ENCODE assay signal across 17 cellular contexts in genomic region chrX:134734343-134735001, GRCh38.
DNase-seq lines count a peak whose midpoint lies in the region; ATAC-seq and TF ChIP-seq lines count a peak whose summit lies in the region.
"Had no signal": no experiment of that assay in that cellular context is flagged by ENCODE, and none has a peak within 500 bp of the region (broad histone marks: within the 10 kb centered on the region; RNA-seq: fewer than 3 reads in every experiment).

No MANE protein-coding gene starts in this region.

- H3K36me3 Mint-ChIP-seq in mesothelial cell of epicardium: no peaks in the 10 kb centered on the region
- no peaks in the 10 kb centered on the region for H3K36me3 Mint-ChIP-seq in activated naive CD8-positive, alpha-beta T cell treated with anti-CD3 and anti-CD28 coated beads, Interleukin-2, amount 50 U/mL, for 24 hours (ENCODE audit: low read depth)
- H3K36me3 Mint-ChIP-seq: activated naive CD8-positive, alpha-beta T cell had no signal

- H3K4me1 ChIP-seq in HUES48 (ENCODE audit: control insufficient read depth, insufficient read depth, low read length): peaks cover 27% of the 10 kb centered on the region

- no peak overlapping the region for H3K9ac ChIP-seq in HUES48 (ENCODE audit: low read depth, low read length)

- H3K36me3 ChIP-seq in HUES48 (ENCODE audit: control insufficient read depth, insufficient read depth, low read length): no peaks in the 10 kb centered on the region
- no peaks in the 10 kb centered on the region for H3K36me3 ChIP-seq in WERI-Rb-1
- H3K36me3 ChIP-seq: neutrophil had no signal

- no peaks in the 10 kb centered on the region for H3K9me3 ChIP-seq in HUES48 (ENCODE audit: control insufficient read depth, insufficient read depth, low read length)
- H3K9me3 ChIP-seq in WERI-Rb-1 (ENCODE audit: severe bottlenecking): no peaks in the 10 kb centered on the region
- H3K9me3 ChIP-seq: neutrophil had no signal

- peaks cover 4% of the 10 kb centered on the region; the same call in 1 of the 2 replicates for H3K27me3 ChIP-seq in HUES48 (ENCODE audit: control insufficient read depth, insufficient read depth, low read length)
- H3K27me3 ChIP-seq in WERI-Rb-1 (ENCODE audit: insufficient read depth, low read depth, severe bottlenecking): no peaks in the 10 kb centered on the region
- H3K27me3 ChIP-seq: neutrophil had no signal

- peak; percentile 25 for DNase-seq in AG09309 (ENCODE audit: low read depth)
- no peak for DNase-seq in WERI-Rb-1
- peak in 1 of 2 experiments; percentile 49 for DNase-seq in mesothelial cell of epicardium (ENCODE audit: low spot score in 2 of 2, unreplicated experiment in 2 of 2)
- DNase-seq in AG08396 (ENCODE audit: low spot score): no peak
- DNase-seq in activated naive CD8-positive, alpha-beta T cell treated with anti-CD3 and anti-CD28 coated beads, Interleukin-2, amount 50 U/mL, for 24 hours: no peak
- DNase-seq: dorsolateral prefrontal cortex, GF-D8, glutamatergic neuron, left colon, NCI-H1694, T-helper 17 cell had no signal

- peaks cover 21% of the 10 kb centered on the region for H3K9me3 Mint-ChIP-seq in mesothelial cell of epicardium
- H3K9me3 Mint-ChIP-seq in activated naive CD8-positive, alpha-beta T cell treated with anti-CD3 and anti-CD28 coated beads, Interleukin-2, amount 50 U/mL, for 24 hours: no peaks in the 10 kb centered on the region

- H3K4me3 Mint-ChIP-seq in mesothelial cell of epicardium: peak overlapping the region; percentile 28
- no peak overlapping the region for H3K4me3 Mint-ChIP-seq in activated naive CD8-positive, alpha-beta T cell treated with anti-CD3 and anti-CD28 coated beads, Interleukin-2, amount 50 U/mL, for 24 hours
- H3K4me3 Mint-ChIP-seq: activated naive CD8-positive, alpha-beta T cell; B cell; T-helper 17 cell had no signal

- no peak for ATAC-seq in activated naive CD8-positive, alpha-beta T cell treated with anti-CD3 and anti-CD28 coated beads, Interleukin-2, amount 50 U/mL, for 24 hours
- no peak for ATAC-seq in GM21447 (IDR thresholded peaks at IDR 0.05; ENCODE audit: unreplicated experiment)
- ATAC-seq in HG03280 (IDR thresholded peaks at IDR 0.05; ENCODE audit: unreplicated experiment): no peak
- ATAC-seq: left colon, T-helper 17 cell had no signal

- peaks cover 47% of the 10 kb centered on the region for H3K4me1 Mint-ChIP-seq in mesothelial cell of epicardium
- no peaks in the 10 kb centered on the region for H3K4me1 Mint-ChIP-seq in activated naive CD8-positive, alpha-beta T cell treated with anti-CD3 and anti-CD28 coated beads, Interleukin-2, amount 50 U/mL, for 24 hours
- H3K4me1 Mint-ChIP-seq: B cell, T-helper 17 cell had no signal

- TF ChIP-seq CTCF in AG09309 (IDR thresholded peaks at IDR 0.05; ENCODE audit: control insufficient read depth, insufficient read depth, low read depth, low read length, missing control alignments): no peak
- no peak for TF ChIP-seq CTCF in WERI-Rb-1 (IDR thresholded peaks at IDR 0.05; ENCODE audit: low read depth, low read length)
- TF ChIP-seq CTCF in mesothelial cell of epicardium (IDR thresholded peaks at IDR 0.05; ENCODE audit: unreplicated experiment): no peak

- no peaks in the 10 kb centered on the region for H3K27me3 Mint-ChIP-seq in mesothelial cell of epicardium (ENCODE audit: low read depth)
- H3K27me3 Mint-ChIP-seq in activated naive CD8-positive, alpha-beta T cell treated with anti-CD3 and anti-CD28 coated beads, Interleukin-2, amount 50 U/mL, for 24 hours: no peaks in the 10 kb centered on the region
- H3K27me3 Mint-ChIP-seq: activated naive CD8-positive, alpha-beta T cell; T-helper 17 cell had no signal

- H3K4me3 ChIP-seq in AG09309 (ENCODE audit: control insufficient read depth, low read depth, low read length) (no peak overlapping the region), HUES48 (ENCODE audit: low read depth, low read length) (no peak overlapping the region), WERI-Rb-1 (ENCODE audit: low read depth, low read length) (no peak overlapping the region)
- H3K4me3 ChIP-seq: dorsolateral prefrontal cortex had no signal

- H3K27ac Mint-ChIP-seq in mesothelial cell of epicardium: peak overlapping the region; percentile 89
- H3K27ac Mint-ChIP-seq in activated naive CD8-positive, alpha-beta T cell treated with anti-CD3 and anti-CD28 coated beads, Interleukin-2, amount 50 U/mL, for 24 hours: no peak overlapping the region
- H3K27ac Mint-ChIP-seq: activated naive CD8-positive, alpha-beta T cell; B cell had no signal

- H3K27ac ChIP-seq in HUES48 (ENCODE audit: low read depth, low read length): peak overlapping the region; percentile 34
- H3K27ac ChIP-seq in WERI-Rb-1: peak overlapping the region; percentile 44
- H3K27ac ChIP-seq: dorsolateral prefrontal cortex, neutrophil had no signal
